29 cellular contexts compared by ENCODE assay signal in the genomic region with DNA sequence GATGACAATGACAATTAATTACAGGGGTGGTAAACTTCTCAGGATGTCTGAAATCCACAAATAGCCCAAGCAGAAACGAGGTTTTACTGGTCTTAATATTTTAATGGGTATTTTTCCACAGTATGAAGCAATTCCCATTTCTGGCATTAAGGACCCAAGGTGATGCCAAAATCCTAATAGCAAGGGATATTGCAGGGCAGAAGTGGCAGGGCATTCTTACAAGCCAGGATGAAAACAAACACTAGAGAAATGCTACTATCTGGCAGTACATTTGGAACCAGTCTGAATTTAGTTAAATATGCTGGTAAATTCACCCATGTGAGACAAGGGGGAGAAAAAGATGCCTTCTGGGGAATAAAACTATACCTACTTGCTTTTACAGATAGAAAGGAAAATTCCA. TPM values are rescaled to one million over a fixed set of nuclear protein-coding genes. Genes with fewer than 3 reads are reported as not detected.
"Had no signal": no experiment of that assay in that cellular context is flagged by ENCODE, and none has a peak within 500 bp of the region (broad histone marks: within the 10 kb centered on the region; RNA-seq: fewer than 3 reads in every experiment).

No MANE protein-coding gene starts in this region.

- H3K27ac ChIP-seq: neutrophil, pancreas, prostate gland, skin epidermis, spleen, suprapubic skin, testis, tibial artery, transverse colon, upper lobe of right lung, uterus had no signal

- H3K27me3 ChIP-seq: neutrophil, pancreas, spleen, suprapubic skin, testis, tibial artery, transverse colon, upper lobe of right lung, uterus had no signal

- H3K4me1 ChIP-seq: pancreas, prostate gland, spleen, suprapubic skin, testis, tibial artery, transverse colon, upper lobe of right lung, uterus had no signal

- DNase-seq: naive thymus-derived CD8-positive, alpha-beta T cell; nephron progenitor cell; nucleus accumbens; pancreas; retina; right cardiac atrium; spleen; stimulated activated CD4-positive, alpha-beta T cell treated with anti-CD3 and anti-CD28 coated beads, Interleukin-12 subunit alpha, Interleukin-12 subunit beta, amount 100 ng/mL, for 4 hours; stimulated activated CD4-positive, alpha-beta T cell treated with anti-CD3 and anti-CD28 coated beads, Interleukin-1b, Interleukin-23, amount 100 ng/mL, for 48 hours; stimulated activated CD4-positive, alpha-beta T cell treated with anti-CD3 and anti-CD28 coated beads, Interleukin-4, amount 100 ng/mL, for 1 hour; stimulated activated CD4-positive, alpha-beta T cell treated with anti-CD3 and anti-CD28 coated beads, Interleukin-4, amount 100 ng/mL, for 4 hours; stimulated activated CD8-positive, alpha-beta memory T cell treated with anti-CD3 and anti-CD28 coated beads, Interleukin-4, amount 100 ng/mL, for 48 hours; stimulated activated naive CD4-positive, alpha-beta T cell; stimulated activated naive CD8-positive, alpha-beta T cell treated with anti-CD3 and anti-CD28 coated beads, Interleukin-15, amount 100 ng/mL, for 72 hours; stimulated activated naive CD8-positive, alpha-beta T cell treated with anti-CD3 and anti-CD28 coated beads, Interleukin-15, Interleukin-2, amounts not matched to agents 100 U/mL and 50 U/mL, for 24 hours; substantia nigra; testis; tibial artery; transverse colon; upper lobe of right lung; uterus had no signal

- ATAC-seq: naive thymus-derived CD8-positive, alpha-beta T cell; natural killer cell treated with Interleukin-12 subunit alpha and Interleukin-12 subunit beta and Interleukin-15 and Interleukin-18, amount 100 ng/mL, for 72 hours; pancreas; sciatic nerve; stimulated activated memory B cell treated with anti-CD40 and anti-IgM and Interleukin-4, amounts not matched to agents 10 μg/mL and 1 μg/mL and 100 μg/mL, for 72 hours; stimulated activated naive CD8-positive, alpha-beta T cell treated with anti-CD3 and anti-CD28 coated beads, Interleukin-15, amount 100 ng/mL, for 72 hours; stimulated activated naive CD8-positive, alpha-beta T cell treated with anti-CD3 and anti-CD28 coated beads, Interleukin-15, Interleukin-2, amounts not matched to agents 100 U/mL and 50 U/mL, for 24 hours; upper lobe of right lung had no signal

- H3K9me3 ChIP-seq: neutrophil, pancreas, prostate gland, spleen, suprapubic skin, testis, tibial artery, transverse colon, upper lobe of right lung, uterus had no signal

- H3K4me3 ChIP-seq: pancreas, prostate gland, skin epidermis, smooth muscle cell, spleen, suprapubic skin, testis, tibial artery, transverse colon, upper lobe of right lung, uterus had no signal

- H3K4me2 ChIP-seq: smooth muscle cell had no signal

- FAIRE-seq: pancreas had no signal

- H3K36me3 ChIP-seq: pancreas, prostate gland, suprapubic skin, tibial artery, transverse colon, upper lobe of right lung, uterus had no signal

RNA-seq across cellular contexts. Expression of a gene that starts 45.2 kb away (rescaled TPM):
- total RNA-seq: natural killer cell treated with Interleukin-12 subunit alpha and Interleukin-12 subunit beta and Interleukin-15 and Interleukin-18, amount 100 ng/mL, for 72 hours had no signal
